In the genomic region with DNA sequence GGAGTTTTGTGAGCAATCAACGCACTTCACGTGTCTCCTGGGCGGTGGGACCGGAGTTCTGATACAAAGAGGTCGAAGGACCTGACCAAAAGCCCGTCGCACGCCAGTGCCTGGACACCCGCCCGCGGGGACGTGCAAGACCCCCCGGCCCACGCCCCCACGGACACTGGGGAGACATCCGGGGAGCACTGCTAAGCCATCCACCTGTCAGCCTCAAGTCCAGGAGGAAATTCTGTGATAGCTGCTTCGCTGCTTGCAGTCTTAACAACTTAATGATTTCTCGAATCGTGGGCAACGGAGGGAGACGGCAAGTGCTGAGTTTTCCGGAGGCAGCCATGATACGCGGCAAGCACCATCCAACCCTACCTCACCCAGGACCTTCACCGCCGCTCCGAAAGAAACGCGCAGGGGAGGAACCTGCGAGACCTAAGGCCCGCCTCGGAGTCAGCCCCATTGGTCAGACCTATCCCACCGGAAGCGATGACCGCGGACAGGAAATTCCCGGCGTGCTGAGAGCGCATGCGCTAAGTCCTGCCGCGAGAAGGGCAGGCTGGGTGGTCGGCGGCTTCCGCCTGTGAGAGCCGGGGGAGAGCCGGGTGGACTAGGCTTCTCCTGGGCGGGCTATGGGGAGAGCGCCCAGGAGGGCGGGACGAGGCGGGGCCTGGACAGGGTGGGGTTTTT, we compare ENCODE assay signal across 8 cellular contexts. TPM values are rescaled to one million over a fixed set of nuclear protein-coding genes. Genes with fewer than 3 reads are reported as not detected.
DNase-seq lines count a peak whose midpoint lies in the region; ATAC-seq, FAIRE-seq and TF ChIP-seq lines count a peak whose summit lies in the region.

Gene TFB1M, minus strand, starts transcription at position 393 of the 681 bp plus-strand sequence. Its CDS starts 56 bp downstream, at position 337.

- ATAC-seq in GM18868 (IDR thresholded peaks at IDR 0.05; ENCODE audit: unreplicated experiment), result peak; percentile 93
- peak; percentile 96 for ATAC-seq in HG03108 (IDR thresholded peaks at IDR 0.05; ENCODE audit: unreplicated experiment)

- 0 to 1% (median 1%) methylated on average over 46 to 52 of the region's 52 CpGs for WGBS in small intestine, 3 donors

- peak; percentile 90 for DNase-seq in NCI-H2196 (lab: John Stamatoyannopoulos, UW; ENCODE audit: unreplicated experiment)
- DNase-seq in cardiac fibroblast (ENCODE audit: low read depth in 2 of 2), result peak; percentile 99
- DNase-seq in iPS-NIHi11 (ENCODE audit: low spot score), result peak; percentile 93
- peak; percentile 99 for DNase-seq in small intestine

- peaks cover 21% of the 10 kb centered on the region for H3K36me3 ChIP-seq in ACC112 (ENCODE audit: insufficient read depth, low read length)
- no peaks in the 10 kb centered on the region for H3K36me3 ChIP-seq in small intestine (ENCODE audit: control insufficient read depth in 2 of 2, insufficient read depth in 2 of 2, low read length in 2 of 2)

- H2AFZ ChIP-seq in ACC112 (ENCODE audit: low read length, unreplicated experiment), result peak within 1 kb of the TSS; percentile 89

- no peaks in the 10 kb centered on the region for H3K9me3 ChIP-seq in small intestine (ENCODE audit: control insufficient read depth, low read depth)

- peak within 1 kb of the TSS; percentile 98 for H3K4me3 ChIP-seq in ACC112 (ENCODE audit: low read depth, low read length)
- peak within 1 kb of the TSS; percentile 82 for H3K4me3 ChIP-seq in WI38 (ENCODE audit: low read depth, low read length)
- H3K4me3 ChIP-seq in cardiac fibroblast (replicated peaks in 1 of 2; ENCODE audit: low read depth in 2 of 2, low read length in 2 of 2), result peak within 1 kb of the TSS; percentile 78 to 96
- H3K4me3 ChIP-seq in small intestine (ENCODE audit: low read depth in 1 of 2, low read length in 2 of 2), result peak within 1 kb of the TSS; percentile 76 to 98

- H3K27ac ChIP-seq in ACC112 (ENCODE audit: low read depth, low read length) (peak within 1 kb of the TSS; percentile 98), small intestine (ENCODE audit: low read depth in 1 of 2, low read length in 1 of 2) (peak within 1 kb of the TSS; percentile 87 to 92)

- peaks cover 27% of the 10 kb centered on the region for H3K79me2 ChIP-seq in ACC112 (ENCODE audit: control insufficient read depth, insufficient read depth, low read length, unreplicated experiment)

- peak; percentile 92 for FAIRE-seq in small intestine (lab: Jason Lieb, UNC)

- no peaks in the 10 kb centered on the region for H3K27me3 ChIP-seq in ACC112 (ENCODE audit: insufficient read depth, low read length)
- no peaks in the 10 kb centered on the region for H3K27me3 ChIP-seq in small intestine (ENCODE audit: control insufficient read depth in 2 of 2, insufficient read depth in 2 of 2, low read length in 2 of 2)

- H3K4me1 ChIP-seq in ACC112 (ENCODE audit: control insufficient read depth, insufficient read depth, low read length, unreplicated experiment) (peaks cover 38% of the 10 kb centered on the region), small intestine (ENCODE audit: control insufficient read depth in 2 of 2, insufficient read depth in 1 of 2, low read depth in 1 of 2, low read length in 1 of 2) (no peaks in the 10 kb centered on the region)

- no peak for TF ChIP-seq CTCF in WI38 (IDR thresholded peaks at IDR 0.05; ENCODE audit: low read depth, low read length)
- no peak for TF ChIP-seq CTCF in cardiac fibroblast (IDR thresholded peaks at IDR 0.05; ENCODE audit: low read depth, low read length)

RNA-seq across cellular contexts. Expression of gene TFB1M, which starts in this region (rescaled TPM):
- 10 to 100 TPM in 2 of 3 donors, 1 to 10 TPM in 1; 5.4 to 16.5 (median 12.7) TPM for polyA plus RNA-seq in small intestine

Comparison
In these comparisons a context has a peak if more than half of its experiments do, and no peak if none do; other contexts are left out.
1. Peak in every context shown above with its lines: DNase-seq, ATAC-seq, H3K4me3 ChIP-seq and H3K27ac ChIP-seq.